In genomic region chr14:99568567-99569560, GRCh38 we compare ENCODE assay signal across 9 cellular contexts. TPM values are rescaled to one million over a fixed set of nuclear protein-coding genes. Genes with fewer than 3 reads are reported as not detected.
DNase-seq lines count a peak whose midpoint lies in the region; TF ChIP-seq lines count a peak whose summit lies in the region.
"Had no signal": no experiment of that assay in that cellular context is flagged by ENCODE, and none has a peak within 500 bp of the region (broad histone marks: within the 10 kb centered on the region; RNA-seq: fewer than 3 reads in every experiment).

No MANE protein-coding gene starts in this region.

- peaks cover 69% of the 10 kb centered on the region for H3K4me1 ChIP-seq in parathyroid adenoma

- H3K27ac Mint-ChIP-seq in chondrocyte (ENCODE audit: unreplicated experiment), result no peak overlapping the region

- no peaks in the 10 kb centered on the region for H3K36me3 ChIP-seq in parathyroid adenoma (ENCODE audit: control insufficient read depth, insufficient read depth, low read length)

- H3K4me2 ChIP-seq in parathyroid adenoma (ENCODE audit: low read length), result peak overlapping the region; percentile 22

- no peak overlapping the region for H2AFZ ChIP-seq in parathyroid adenoma

- H3K27me3 ChIP-seq in parathyroid adenoma (ENCODE audit: control insufficient read depth, insufficient read depth, low read length), result no peaks in the 10 kb centered on the region

- H3K9me3 ChIP-seq in parathyroid adenoma (ENCODE audit: control insufficient read depth, low read length), result no peaks in the 10 kb centered on the region

- TF ChIP-seq CTCF in chondrocyte (IDR thresholded peaks at IDR 0.05), result no peak
- no peak for TF ChIP-seq CTCF in parathyroid adenoma (IDR thresholded peaks at IDR 0.05)
- no peak for TF ChIP-seq CTCF in GM13977 (IDR thresholded peaks at IDR 0.05; ENCODE audit: extremely low read depth, insufficient read depth, missing control alignments)

- H3K4me3 Mint-ChIP-seq in chondrocyte (ENCODE audit: unreplicated experiment), result no peak overlapping the region

- no peaks in the 10 kb centered on the region for H3K27me3 Mint-ChIP-seq in chondrocyte (ENCODE audit: low read depth)

- H3K79me2 ChIP-seq in parathyroid adenoma, result peaks cover 10% of the 10 kb centered on the region

- in situ Hi-C loops in GM13977 (cut with MboI; ENCODE audit: low pct_unique_long_range_greater_than_20kb, low sequenced_read_pairs, unreplicated experiment), result no loop called here

- H3K27ac ChIP-seq in parathyroid adenoma, result no peak overlapping the region

- H3K9me3 Mint-ChIP-seq in chondrocyte (ENCODE audit: low read depth), result no peaks in the 10 kb centered on the region

- no peak overlapping the region for H3K9ac ChIP-seq in parathyroid adenoma

- H3K4me3 ChIP-seq in parathyroid adenoma (ENCODE audit: low read depth, low read length), result no peak overlapping the region

- peaks cover 56% of the 10 kb centered on the region for H3K4me1 Mint-ChIP-seq in chondrocyte (ENCODE audit: low read depth)

- no peaks in the 10 kb centered on the region for H3K36me3 Mint-ChIP-seq in chondrocyte (ENCODE audit: low read depth)

- DNase-seq in ELR (ENCODE audit: low read depth) (peak; percentile 43), NCI-H2227 treated with DMSO at 0.1 percent for 48 hours (lab: John Stamatoyannopoulos, UW) (peak; percentile 73), chondrocyte (ENCODE audit: low spot score) (peak; percentile 90), GM13977 (ENCODE audit: low spot score) (no peak), KG1 (lab: John Stamatoyannopoulos, UW) (no peak)
- no peak for DNase-seq in stimulated activated naive CD4-positive, alpha-beta T cell (lab: John Stamatoyannopoulos, UW)
- DNase-seq in stimulated activated CD4-positive, alpha-beta T cell treated with anti-CD3 and anti-CD28 coated beads, Interleukin-1b, Interleukin-23, amount 100 ng/mL, for 48 hours, result no peak
- DNase-seq: cortex of kidney had no signal

RNA-seq across cellular contexts. Expression of gene CCDC85C, which starts 35.1 kb away (rescaled TPM):
- total RNA-seq in chondrocyte, result 4.0 to 7.0 TPM (median 6.5 TPM) in 3 replicates

Comparison
In these comparisons a context has a peak if more than half of its experiments do, and no peak if none do; other contexts are left out.
1. DNase-seq: peak in ELR (single experiment), NCI-H2227 treated with DMSO at 0.1 percent for 48 hours (single experiment) and chondrocyte (single experiment); none in GM13977 (single experiment), stimulated activated naive CD4-positive, alpha-beta T cell (0 of 6), KG1 (single experiment) and stimulated activated CD4-positive, alpha-beta T cell treated with anti-CD3 and anti-CD28 coated beads, Interleukin-1b, Interleukin-23, amount 100 ng/mL, for 48 hours (single experiment).